ENCODE assay signal across 8 cellular contexts in genomic region chr19:39351537-39352037, GRCh38. TPM values are rescaled to one million over a fixed set of nuclear protein-coding genes. Genes with fewer than 3 reads are reported as not detected.
DNase-seq lines count a peak whose midpoint lies in the region; ATAC-seq and TF ChIP-seq lines count a peak whose summit lies in the region.

No MANE protein-coding gene starts in this region.

- TF ChIP-seq POLR2A in uterus (IDR thresholded peaks at IDR 0.05) = no peak

- no peak overlapping the region for H3K4me3 Mint-ChIP-seq in T-helper 2 cell treated with Interferon-gamma antibody and Interleukin-4, amounts not matched to agents 5 μg/mL and 100 μg/mL, for 36 hours

- DNase-seq in CD1c-positive myeloid dendritic cell (ENCODE audit: extremely low spot score) = peak; percentile 19
- DNase-seq in T-helper 2 cell treated with Interferon-gamma antibody and Interleukin-4, amounts not matched to agents 5 μg/mL and 100 μg/mL, for 36 hours (ENCODE audit: low spot score) = peak; percentile 76
- peak; percentile 35 for DNase-seq in hepatic stellate cell (ENCODE audit: low spot score)
- DNase-seq in KG1 (lab: John Stamatoyannopoulos, UW) = no peak
- DNase-seq in uterus = no peak
- no peak for DNase-seq in SHP77 (lab: John Stamatoyannopoulos, UW)

- H3K4me3 ChIP-seq in uterus = no peak overlapping the region

- H3K27ac ChIP-seq in uterus = peak overlapping the region in 1 of 2 donors; percentile 38

- H3K27me3 ChIP-seq in uterus = no peaks in the 10 kb centered on the region

- H3K27ac Mint-ChIP-seq in T-helper 2 cell treated with Interferon-gamma antibody and Interleukin-4, amounts not matched to agents 5 μg/mL and 100 μg/mL, for 36 hours = peak overlapping the region; percentile 86

- H3K4me1 ChIP-seq in uterus = no peaks in the 10 kb centered on the region

- ATAC-seq in GM19395 (IDR thresholded peaks at IDR 0.05; ENCODE audit: unreplicated experiment) = peak; percentile 80
- no peak for ATAC-seq in GM18517 (IDR thresholded peaks at IDR 0.05; ENCODE audit: unreplicated experiment)

- H3K36me3 ChIP-seq in uterus = no peaks in the 10 kb centered on the region

- peaks cover 28% of the 10 kb centered on the region for H3K4me1 Mint-ChIP-seq in T-helper 2 cell treated with Interferon-gamma antibody and Interleukin-4, amounts not matched to agents 5 μg/mL and 100 μg/mL, for 36 hours (ENCODE audit: low read depth)

- intact Hi-C loops in uterus (cut with DNase I; ENCODE audit: low total_unique reads) = no loop called here

- H3K36me3 Mint-ChIP-seq in T-helper 2 cell treated with Interferon-gamma antibody and Interleukin-4, amounts not matched to agents 5 μg/mL and 100 μg/mL, for 36 hours (ENCODE audit: low read depth) = peaks cover 30% of the 10 kb centered on the region

- no peaks in the 10 kb centered on the region for H3K9me3 Mint-ChIP-seq in T-helper 2 cell treated with Interferon-gamma antibody and Interleukin-4, amounts not matched to agents 5 μg/mL and 100 μg/mL, for 36 hours

- H3K27me3 Mint-ChIP-seq in T-helper 2 cell treated with Interferon-gamma antibody and Interleukin-4, amounts not matched to agents 5 μg/mL and 100 μg/mL, for 36 hours (ENCODE audit: low read depth) = no peaks in the 10 kb centered on the region

- H3K9me3 ChIP-seq in uterus = no peaks in the 10 kb centered on the region

- no peak for TF ChIP-seq CTCF in uterus (IDR thresholded peaks at IDR 0.05)

RNA-seq across cellular contexts. Expression of gene SAMD4B, which starts 9.4 kb away (rescaled TPM):
- 100 to 1,000 TPM in 1 of 4 donors, 10 to 100 TPM in 3; 11.3 to 128 (median 58.6) TPM for total RNA-seq in uterus

RNA-seq across cellular contexts. Expression of gene GMFG, which starts 15.7 kb away (rescaled TPM):
- total RNA-seq in uterus = 10 to 100 TPM; 10.4 to 43.0 (median 18.9) TPM

RNA-seq across cellular contexts. Expression of gene LRFN1, which starts 30.9 kb away (rescaled TPM):
- 1 to 10 TPM in 2 of 4 donors, not detected in 2; 1.4 to 4.7 TPM for total RNA-seq in uterus

RNA-seq across cellular contexts. Expression of gene PAF1, which starts 39.3 kb away (rescaled TPM):
- 10 to 100 TPM; 21.8 to 65.6 (median 33.7) TPM for total RNA-seq in uterus

RNA-seq across cellular contexts. Expression of gene MED29, which starts 39.6 kb away (rescaled TPM):
- 100 to 1,000 TPM in 1 of 4 donors, 10 to 100 TPM in 3; 15.6 to 282 (median 40.8) TPM for total RNA-seq in uterus

Comparison
In these comparisons a context has a peak if more than half of its experiments do, and no peak if none do; other contexts are left out.
1. DNase-seq: peak in CD1c-positive myeloid dendritic cell (single experiment), T-helper 2 cell treated with Interferon-gamma antibody and Interleukin-4, amounts not matched to agents 5 μg/mL and 100 μg/mL, for 36 hours (single experiment) and hepatic stellate cell (single experiment); none in KG1 (single experiment), uterus (0 of 2) and SHP77 (0 of 2).